Comparison of ENCODE assay signal across 8 cellular contexts in genomic region chr17:2393184-2393953, GRCh38. TPM values are rescaled to one million over a fixed set of nuclear protein-coding genes. Genes with fewer than 3 reads are reported as not detected.
DNase-seq lines count a peak whose midpoint lies in the region; ATAC-seq, FAIRE-seq and TF ChIP-seq lines count a peak whose summit lies in the region.

No MANE protein-coding gene starts in this region.

- H2AFZ ChIP-seq in fibroblast of lung (ENCODE audit: low read length), result no peak overlapping the region

- no peak for TF ChIP-seq CTCF in fibroblast of lung (conservative IDR thresholded peaks at IDR 0.05 in 1 of 2, IDR thresholded peaks at IDR 0.05 in 1 of 2; ENCODE audit: low read depth in 1 of 2, low read length in 2 of 2)

- H3K36me3 ChIP-seq in HUES6 (ENCODE audit: control insufficient read depth, insufficient read depth, low read length) (no peaks in the 10 kb centered on the region), fibroblast of lung (ENCODE audit: control insufficient read depth, insufficient read depth, low read length) (peaks cover 4% of the 10 kb centered on the region)

- H3K4me1 ChIP-seq in HUES6 (ENCODE audit: control insufficient read depth, insufficient read depth, low read length), result peaks cover 44% of the 10 kb centered on the region
- H3K4me1 ChIP-seq in fibroblast of lung (ENCODE audit: control insufficient read depth, extremely low read depth, insufficient read depth, low read length), result peaks cover 39% of the 10 kb centered on the region

- H3K9me3 Mint-ChIP-seq in naive thymus-derived CD8-positive, alpha-beta T cell, result peaks cover 0 to 3% (median 0%) of the 10 kb centered on the region in 9 donors
- H3K9me3 Mint-ChIP-seq in stimulated activated naive B cell treated with anti-CD40 and anti-IgM and Interleukin-4, amounts not matched to agents 10 μg/mL and 1 μg/mL and 100 μg/mL, for 72 hours, result no peaks in the 10 kb centered on the region

- H3K27ac ChIP-seq in HUES6 (ENCODE audit: low read depth, low read length) (peak overlapping the region; percentile 99), fibroblast of lung (ENCODE audit: insufficient read depth, low read length) (peak overlapping the region; percentile 99)

- H3K79me2 ChIP-seq in fibroblast of lung (ENCODE audit: control insufficient read depth, insufficient read depth, low read length), result peaks cover 35% of the 10 kb centered on the region

- no peaks in the 10 kb centered on the region for H3K9me3 ChIP-seq in HUES6 (ENCODE audit: control insufficient read depth, insufficient read depth, low read depth, low read length)
- no peaks in the 10 kb centered on the region for H3K9me3 ChIP-seq in fibroblast of lung (ENCODE audit: control insufficient read depth, insufficient read depth, low read depth, low read length)

- H3K4me3 ChIP-seq in HUES6 (ENCODE audit: low read depth, low read length) (peak overlapping the region; percentile 94), fibroblast of lung (replicated peaks in 1 of 4; ENCODE audit: control extremely low read depth in 1 of 4, insufficient read depth in 1 of 4, low read depth in 3 of 4, low read length in 4 of 4) (peak overlapping the region; percentile 54 to 67 (median 60))

- ATAC-seq in GM21423 (IDR thresholded peaks at IDR 0.05; ENCODE audit: unreplicated experiment), result peak; percentile 33
- ATAC-seq in naive thymus-derived CD8-positive, alpha-beta T cell, result peak; percentile 50 to 63
- ATAC-seq in stimulated activated naive B cell treated with anti-CD40 and anti-IgM and Interleukin-4, amounts not matched to agents 10 μg/mL and 1 μg/mL and 100 μg/mL, for 72 hours (replicated peaks), result peak; percentile 45 to 58

- H3K27me3 ChIP-seq in HUES6 (ENCODE audit: control insufficient read depth, insufficient read depth, low read length), result no peaks in the 10 kb centered on the region
- H3K27me3 ChIP-seq in fibroblast of lung (ENCODE audit: control insufficient read depth, insufficient read depth, low read length), result no peaks in the 10 kb centered on the region

- H3K4me1 Mint-ChIP-seq in naive thymus-derived CD8-positive, alpha-beta T cell, result peaks cover 33 to 72% (median 62%) of the 10 kb centered on the region in 4 donors
- peaks cover 62 to 85% of the 10 kb centered on the region in 2 donors for H3K4me1 Mint-ChIP-seq in stimulated activated naive B cell treated with anti-CD40 and anti-IgM and Interleukin-4, amounts not matched to agents 10 μg/mL and 1 μg/mL and 100 μg/mL, for 72 hours

- no peak for FAIRE-seq in RCC 7860 (lab: Jason Lieb, UNC)

- peak; percentile 14 for DNase-seq in DMS153 treated with DMSO at 0.1 percent for 48 hours (lab: John Stamatoyannopoulos, UW; ENCODE audit: unreplicated experiment)
- DNase-seq in RCC 7860 (ENCODE audit: low spot score), result peak; percentile 69
- peak; percentile 79 to 88 for DNase-seq in activated T-helper 1 cell treated with anti-CD3 and anti-CD28 coated beads, Interleukin-2, amount 50 U/mL, for 16 hours (ENCODE audit: low read depth in 1 of 2, low spot score in 1 of 2)
- peak; percentile 83 to 85 for DNase-seq in fibroblast of lung (ENCODE audit: low read depth in 2 of 2)
- DNase-seq in naive thymus-derived CD8-positive, alpha-beta T cell, result peak; percentile 87 to 97 (median 92)
- peak; percentile 88 for DNase-seq in stimulated activated naive B cell treated with anti-CD40 and anti-IgM and Interleukin-4, amounts not matched to agents 10 μg/mL and 1 μg/mL and 100 μg/mL, for 72 hours

- H3K4me2 ChIP-seq in fibroblast of lung (ENCODE audit: extremely low read depth, insufficient read depth, low read length), result peak overlapping the region; percentile 89

- peak overlapping the region; percentile 83 to 99 (median 88) for H3K4me3 Mint-ChIP-seq in naive thymus-derived CD8-positive, alpha-beta T cell
- peak overlapping the region; percentile 93 for H3K4me3 Mint-ChIP-seq in stimulated activated naive B cell treated with anti-CD40 and anti-IgM and Interleukin-4, amounts not matched to agents 10 μg/mL and 1 μg/mL and 100 μg/mL, for 72 hours

- H3K36me3 Mint-ChIP-seq in naive thymus-derived CD8-positive, alpha-beta T cell, result peaks cover 0 to 10% (median 0%) of the 10 kb centered on the region in 3 donors
- H3K36me3 Mint-ChIP-seq in stimulated activated naive B cell treated with anti-CD40 and anti-IgM and Interleukin-4, amounts not matched to agents 10 μg/mL and 1 μg/mL and 100 μg/mL, for 72 hours, result peaks cover 12 to 24% of the 10 kb centered on the region in 2 donors

- POLR2A ChIA-PET in naive thymus-derived CD8-positive, alpha-beta T cell (lab: Charles Lee), result interaction anchor here (0.6 to 4.5 kb wide), 13 partner anchors 8 to 1009 kb away, joined by 3 to 66 read pairs (median 3); partner anchors contain the start of genes METTL16, MNT, SGSM2 and TSR1

- H4K20me1 ChIP-seq in fibroblast of lung (ENCODE audit: control insufficient read depth, extremely low read depth, insufficient read depth, low read length), result no peaks in the 10 kb centered on the region

- H3K27ac Mint-ChIP-seq in naive thymus-derived CD8-positive, alpha-beta T cell, result peak overlapping the region; percentile 76 to 99 (median 97)
- H3K27ac Mint-ChIP-seq in stimulated activated naive B cell treated with anti-CD40 and anti-IgM and Interleukin-4, amounts not matched to agents 10 μg/mL and 1 μg/mL and 100 μg/mL, for 72 hours, result peak overlapping the region; percentile 96

- peak overlapping the region; percentile 99 for H3K9ac ChIP-seq in HUES6 (ENCODE audit: low read length)
- peak overlapping the region; percentile 98 for H3K9ac ChIP-seq in fibroblast of lung (ENCODE audit: insufficient read depth, low read length)

- no peaks in the 10 kb centered on the region for H3K27me3 Mint-ChIP-seq in naive thymus-derived CD8-positive, alpha-beta T cell
- no peaks in the 10 kb centered on the region for H3K27me3 Mint-ChIP-seq in stimulated activated naive B cell treated with anti-CD40 and anti-IgM and Interleukin-4, amounts not matched to agents 10 μg/mL and 1 μg/mL and 100 μg/mL, for 72 hours

RNA-seq across cellular contexts. Expression of gene MNT, which starts 7.5 kb away (rescaled TPM):
- 4.9 and 8.4 TPM in 2 replicates for total RNA-seq in fibroblast of lung
- polyA plus RNA-seq in fibroblast of lung, result 1.7 and 2.2 TPM in 2 replicates
- polyA plus RNA-seq in fibroblast of lung (2012), result 11.3 and 12.2 TPM in 2 replicates
- polyA minus RNA-seq in fibroblast of lung (ENCODE audit: low replicate concordance), result 15.8 and 17.1 TPM in 2 replicates
- 10 to 100 TPM; 60.8 to 67.4 TPM for total RNA-seq in naive thymus-derived CD8-positive, alpha-beta T cell
- polyA plus RNA-seq in naive thymus-derived CD8-positive, alpha-beta T cell, result under 1 TPM; 0.73 to 0.96 (median 0.79) TPM

RNA-seq across cellular contexts. Expression of gene SGSM2, which starts 56.1 kb away (rescaled TPM):
- total RNA-seq in fibroblast of lung, result 25.7 and 31.5 TPM in 2 replicates
- 16.2 and 23.4 TPM in 2 replicates for polyA plus RNA-seq in fibroblast of lung
- polyA plus RNA-seq in fibroblast of lung (2012), result 17.2 and 26.4 TPM in 2 replicates
- 59.4 and 98.2 TPM in 2 replicates for polyA minus RNA-seq in fibroblast of lung (ENCODE audit: low replicate concordance)
- total RNA-seq in naive thymus-derived CD8-positive, alpha-beta T cell, result 100 to 1,000 TPM; 160 to 179 TPM
- polyA plus RNA-seq in naive thymus-derived CD8-positive, alpha-beta T cell, result 10 to 100 TPM; 12.1 to 22.6 (median 13.1) TPM

RNA-seq across cellular contexts. Expression of gene TSR1, which starts 57.1 kb away (rescaled TPM):
- 42.4 and 47.3 TPM in 2 replicates for total RNA-seq in fibroblast of lung
- polyA plus RNA-seq in fibroblast of lung, result 13.7 and 16.9 TPM in 2 replicates
- 23.3 and 32.1 TPM in 2 replicates for polyA plus RNA-seq in fibroblast of lung (2012)
- polyA minus RNA-seq in fibroblast of lung (ENCODE audit: low replicate concordance), result 19.0 and 50.4 TPM in 2 replicates
- total RNA-seq in naive thymus-derived CD8-positive, alpha-beta T cell, result 10 to 100 TPM; 35.1 to 37.1 TPM
- polyA plus RNA-seq in naive thymus-derived CD8-positive, alpha-beta T cell, result 10 to 100 TPM; 12.0 to 22.1 (median 14.0) TPM

Comparison
In these comparisons a context has a peak if more than half of its experiments do, and no peak if none do; other contexts are left out.
1. Peak in every context shown above with its lines: DNase-seq, ATAC-seq, H3K4me3 ChIP-seq and H3K27ac ChIP-seq.
2. DNase-seq: peak in every context shown above with its lines; median percentile 92 in naive thymus-derived CD8-positive, alpha-beta T cell; 88 in stimulated activated naive B cell treated with anti-CD40 and anti-IgM and Interleukin-4, amounts not matched to agents 10 μg/mL and 1 μg/mL and 100 μg/mL, for 72 hours; 84 in fibroblast of lung; 84 in activated T-helper 1 cell treated with anti-CD3 and anti-CD28 coated beads, Interleukin-2, amount 50 U/mL, for 16 hours; 69 in RCC 7860; 14 in DMS153 treated with DMSO at 0.1 percent for 48 hours.